Comparison of ENCODE assay signal across 8 cellular contexts in genomic region chr5:50667079-50667652, GRCh38. TPM values are rescaled to one million over a fixed set of nuclear protein-coding genes. Genes with fewer than 3 reads are reported as not detected.
DNase-seq lines count a peak whose midpoint lies in the region; ATAC-seq and TF ChIP-seq lines count a peak whose summit lies in the region.

No MANE protein-coding gene starts in this region.

- 0 to 1% (median 1%) methylated on average over 33 to 43 of the region's 43 CpGs for WGBS in ovary, 3 donors

- ATAC-seq in HG02885 (IDR thresholded peaks at IDR 0.05; ENCODE audit: poor library complexity, unreplicated experiment) = peak; percentile 45

- H3K4me1 ChIP-seq in ovary (ENCODE audit: insufficient read depth) = no peaks in the 10 kb centered on the region

- TF ChIP-seq CTCF in ovary (IDR thresholded peaks at IDR 0.05) = no peak

- peak overlapping the region; percentile 75 to 84 for H3K27ac ChIP-seq in ovary

- no peaks in the 10 kb centered on the region for H3K27me3 ChIP-seq in ovary

- peak overlapping the region; percentile 77 for H3K4me3 ChIP-seq in ovary

- DNase-seq in stimulated activated CD4-positive, alpha-beta T cell treated with anti-CD3 and anti-CD28 coated beads, Interleukin-12 subunit alpha, Interleukin-12 subunit beta, amount 100 ng/mL, for 4 hours = peak; percentile 46
- DNase-seq in stimulated activated CD4-positive, alpha-beta T cell treated with anti-CD3 and anti-CD28 coated beads, Interleukin-4, amount 100 ng/mL, for 1 hour = no peak
- peak; percentile 48 for DNase-seq in NCI-H2227 (lab: John Stamatoyannopoulos, UW; ENCODE audit: unreplicated experiment)
- peak; percentile 3 for DNase-seq in activated gamma-delta T cell treated with anti-CD3 and anti-CD28 coated beads, Interleukin-2, amount 50 U/mL, for 16 hours (ENCODE audit: low read depth)
- peak in 40 of 42 donors; percentile 21 to 71 (median 42) for DNase-seq in head of caudate nucleus
- DNase-seq in ovary = peak; percentile 47 to 74 (median 68)
- DNase-seq in NCI-H187 (lab: John Stamatoyannopoulos, UW) = no peak

- no peak for TF ChIP-seq EP300 in ovary (IDR thresholded peaks at IDR 0.05)

- H3K36me3 ChIP-seq in ovary = no peaks in the 10 kb centered on the region

- TF ChIP-seq POLR2A in ovary (IDR thresholded peaks at IDR 0.05) = no peak

- intact Hi-C loops in head of caudate nucleus (cut with DNase I) (loop anchor here (10.0 kb wide), 1 partner anchor 78 kb away; no protein-coding TSS in a partner anchor), ovary (cut with DNase I) (no loop called here)

- H3K9me3 ChIP-seq in ovary = no peaks in the 10 kb centered on the region

RNA-seq across cellular contexts. Expression of gene PARP8, which starts 0.7 kb away (rescaled TPM):
- total RNA-seq in ovary = 10 to 100 TPM; 11.2 to 21.4 (median 18.4) TPM
- polyA plus RNA-seq in ovary = 10 to 100 TPM in 1 of 2 donors, 1 to 10 TPM in 1; 4.4 to 19.8 TPM

Comparison
In these comparisons a context has a peak if more than half of its experiments do, and no peak if none do; other contexts are left out.
1. DNase-seq: peak in stimulated activated CD4-positive, alpha-beta T cell treated with anti-CD3 and anti-CD28 coated beads, Interleukin-12 subunit alpha, Interleukin-12 subunit beta, amount 100 ng/mL, for 4 hours (single experiment), NCI-H2227 (single experiment), activated gamma-delta T cell treated with anti-CD3 and anti-CD28 coated beads, Interleukin-2, amount 50 U/mL, for 16 hours (single experiment), head of caudate nucleus (40 of 42) and ovary (5 of 5); none in stimulated activated CD4-positive, alpha-beta T cell treated with anti-CD3 and anti-CD28 coated beads, Interleukin-4, amount 100 ng/mL, for 1 hour (single experiment) and NCI-H187 (0 of 2).